In genomic region chr22:39077513-39077840, GRCh38 we compare ENCODE assay signal across 1 cellular context.
TF ChIP-seq lines count a peak whose summit lies in the region.

No MANE protein-coding gene starts in this region.

TF ChIP-seq in H1, 55 proteins besides CTCF, POLR2A, EP300 and RAD21:
- TF ChIP-seq SAP30 (IDR thresholded peaks at IDR 0.05; ENCODE audit: insufficient read depth, insufficient replicate concordance, low read length), result no peak
- no peak for TF ChIP-seq USF2 (IDR thresholded peaks at IDR 0.05; ENCODE audit: low read length)
- no peak for TF ChIP-seq MAFK (IDR thresholded peaks at IDR 0.05; ENCODE audit: low read depth, low read length)
- TF ChIP-seq ATF3 (IDR thresholded peaks at IDR 0.05; ENCODE audit: insufficient read depth, low read depth, low read length), result no peak
- TF ChIP-seq POU5F1 (IDR thresholded peaks at IDR 0.05; ENCODE audit: low read depth, low read length), result no peak
- no peak for TF ChIP-seq ASH2L (IDR thresholded peaks at IDR 0.05; ENCODE audit: low read length)
- no peak for TF ChIP-seq TBP (IDR thresholded peaks at IDR 0.05; ENCODE audit: low read depth, low read length)
- TF ChIP-seq SP1 (IDR thresholded peaks at IDR 0.05; ENCODE audit: low read depth, low read length), result no peak
- no peak for TF ChIP-seq JUN (IDR thresholded peaks at IDR 0.05; ENCODE audit: low read depth, low read length)
- no peak for TF ChIP-seq RFX5 (IDR thresholded peaks at IDR 0.05; ENCODE audit: borderline replicate concordance, low read depth, low read length)
- no peak for TF ChIP-seq BRCA1 (IDR thresholded peaks at IDR 0.05; ENCODE audit: low read depth, low read length)
